In the genomic region with DNA sequence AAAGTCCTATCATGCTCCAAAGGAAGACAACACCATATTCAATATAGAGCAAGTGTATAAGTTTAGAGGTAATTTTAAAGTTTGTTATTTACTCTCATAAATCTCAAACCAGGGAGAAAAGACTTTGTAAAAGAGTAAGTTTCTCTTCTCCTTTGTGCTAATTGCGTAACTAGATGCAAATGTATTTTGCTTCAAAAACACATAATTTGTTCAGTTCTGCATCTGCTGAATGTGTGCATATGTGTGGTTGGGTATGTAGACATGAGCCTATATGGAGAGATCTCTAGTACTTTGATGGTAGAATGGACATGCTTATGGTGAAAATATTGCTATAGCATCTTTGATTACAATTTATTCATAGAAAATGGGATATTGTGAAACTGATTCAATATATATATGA, we compare ENCODE assay signal across 21 cellular contexts.
"Had no signal": no experiment of that assay in that cellular context is flagged by ENCODE, and none has a peak within 500 bp of the region (broad histone marks: within the 10 kb centered on the region; RNA-seq: fewer than 3 reads in every experiment).

No MANE protein-coding gene starts in this region.

- DNase-seq: activated CD4-positive, alpha-beta T cell treated with anti-CD3 and anti-CD28 coated beads for 4 hours; activated CD8-positive, alpha-beta memory T cell treated with anti-CD3 and anti-CD28 coated beads, Interleukin-2, amount 50 U/mL, for 4 hours; activated CD8-positive, alpha-beta T cell treated with anti-CD3 and anti-CD28 coated beads, Interleukin-2, amount 10 ng/mL, durations not matched to agents 7 days and 5 days; activated effector memory CD4-positive, alpha-beta T cell treated with anti-CD3 and anti-CD28 coated beads, Interleukin-2, amount 50 U/mL, for 16 hours; activated T-cell treated with anti-CD3 and anti-CD28 coated beads, Interleukin-2, amount 50 U/mL, for 48 hours; amniotic stem cell; body of pancreas; left ventricle myocardium inferior; naive thymus-derived CD8-positive, alpha-beta T cell; stimulated activated CD4-positive, alpha-beta T cell treated with anti-CD3 and anti-CD28 coated beads, Interleukin-1b, Interleukin-23, amount 100 ng/mL, for 48 hours; stomach; upper lobe of right lung had no signal

- H3K9me3 ChIP-seq: body of pancreas, left ventricle myocardium inferior, stomach, thoracic aorta, upper lobe of right lung had no signal

- H3K4me1 Mint-ChIP-seq: central memory CD8-positive, alpha-beta T cell; naive thymus-derived CD8-positive, alpha-beta T cell; WTC11 had no signal

- H3K4me2 ChIP-seq: hepatocyte had no signal

- H3K4me3 ChIP-seq: body of pancreas, coronary artery, hepatocyte, left ventricle myocardium inferior, stomach, thoracic aorta, upper lobe of right lung had no signal

- H3K4me1 ChIP-seq: body of pancreas, left ventricle myocardium inferior, parathyroid adenoma, stomach, upper lobe of right lung had no signal

- H3K9ac ChIP-seq: parathyroid adenoma had no signal

- H2AFZ ChIP-seq: hepatocyte, parathyroid adenoma had no signal

- H3K79me2 ChIP-seq: hepatocyte, parathyroid adenoma had no signal

- ATAC-seq: activated CD8-positive, alpha-beta T cell treated with anti-CD3 and anti-CD28 coated beads, Interleukin-2, amount 10 ng/mL, durations not matched to agents 7 days and 5 days; body of pancreas; esophagus mucosa; naive thymus-derived CD8-positive, alpha-beta T cell; upper lobe of right lung; WTC11 had no signal

- FAIRE-seq: keratinocyte had no signal

- H3K36me3 ChIP-seq: left ventricle myocardium inferior, stomach, thoracic aorta, upper lobe of right lung had no signal

- H3K27ac Mint-ChIP-seq: activated CD8-positive, alpha-beta T cell treated with anti-CD3 and anti-CD28 coated beads, Interleukin-2, amount 10 ng/mL, durations not matched to agents 7 days and 5 days; activated naive CD4-positive, alpha-beta T cell treated with anti-CD3 and anti-CD28 coated beads, Interleukin-2, amount 50 U/mL, for 24 hours; naive thymus-derived CD8-positive, alpha-beta T cell; WTC11 had no signal

- H3K9me3 Mint-ChIP-seq: activated naive CD4-positive, alpha-beta T cell treated with anti-CD3 and anti-CD28 coated beads, Interleukin-2, amount 50 U/mL, for 24 hours; central memory CD8-positive, alpha-beta T cell; naive thymus-derived CD8-positive, alpha-beta T cell; WTC11 had no signal

- H3K36me3 Mint-ChIP-seq: activated naive CD4-positive, alpha-beta T cell treated with anti-CD3 and anti-CD28 coated beads, Interleukin-2, amount 50 U/mL, for 24 hours; naive thymus-derived CD8-positive, alpha-beta T cell; WTC11 had no signal

- H3K4me3 Mint-ChIP-seq: activated CD8-positive, alpha-beta T cell treated with anti-CD3 and anti-CD28 coated beads, Interleukin-2, amount 10 ng/mL, durations not matched to agents 7 days and 5 days; activated naive CD4-positive, alpha-beta T cell treated with anti-CD3 and anti-CD28 coated beads, Interleukin-2, amount 50 U/mL, for 24 hours; central memory CD8-positive, alpha-beta T cell; naive thymus-derived CD8-positive, alpha-beta T cell; WTC11 had no signal

- H3K27me3 ChIP-seq: hepatocyte, stomach, upper lobe of right lung had no signal

- H3K27ac ChIP-seq: body of pancreas, coronary artery, hepatocyte, left ventricle myocardium inferior, parathyroid adenoma, stomach, thoracic aorta, upper lobe of right lung had no signal
